In the genomic region with DNA sequence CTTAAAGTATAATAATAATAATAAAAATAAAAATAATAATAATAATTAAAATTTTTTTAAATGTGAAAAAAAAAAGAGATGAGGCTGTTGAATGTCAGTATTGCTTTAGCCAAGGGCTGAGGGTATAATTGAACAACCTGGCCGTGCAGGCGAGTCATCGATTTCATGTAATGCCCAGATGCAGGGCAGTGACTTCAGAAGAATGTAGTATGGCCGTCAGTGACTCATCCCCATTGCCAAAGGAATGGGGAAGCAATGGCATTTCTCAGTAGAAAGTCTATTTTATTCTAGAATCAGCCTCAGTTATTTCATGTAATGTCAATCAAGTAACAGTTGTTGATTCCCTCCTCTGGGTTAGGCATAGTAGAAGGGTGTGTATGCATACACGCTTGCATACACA, we compare ENCODE assay signal across 23 cellular contexts.
"Had no signal": no experiment of that assay in that cellular context is flagged by ENCODE, and none has a peak within 500 bp of the region (broad histone marks: within the 10 kb centered on the region; RNA-seq: fewer than 3 reads in every experiment).

No MANE protein-coding gene starts in this region.

- H3K9me3 Mint-ChIP-seq: activated T-helper 2 cell treated with anti-CD3 and anti-CD28 coated beads, Interferon-gamma antibody, Interleukin-2, Interleukin-4, amounts not matched to agents 10 μg/mL and 5 μg/mL and 100 μg/mL, durations not matched to agents 14 hours and 24 hours and 36 hours; natural killer cell treated with Interleukin-12 subunit alpha and Interleukin-12 subunit beta and Interleukin-15 and Interleukin-18, amount 100 ng/mL, for 72 hours had no signal

- H3K4me1 Mint-ChIP-seq: activated B cell treated with CpG ODN at 0.5 μM for 24 hours; activated CD4-positive, alpha-beta T cell treated with anti-CD3 and anti-CD28 coated beads for 36 hours; activated naive CD8-positive, alpha-beta T cell treated with anti-CD3 and anti-CD28 coated beads for 36 hours; T-helper 17 cell had no signal

- H3K27me3 Mint-ChIP-seq: activated B cell treated with CpG ODN at 0.5 μM for 24 hours; activated naive CD8-positive, alpha-beta T cell treated with anti-CD3 and anti-CD28 coated beads for 36 hours; natural killer cell treated with Interleukin-12 subunit alpha and Interleukin-12 subunit beta and Interleukin-15 and Interleukin-18, amount 100 ng/mL, for 72 hours; stimulated activated naive CD8-positive, alpha-beta T cell treated with anti-CD3 and anti-CD28 coated beads, Interleukin-15, Interleukin-2, amounts not matched to agents 100 ng/mL and 50 ng/mL, for 24 hours; T-helper 17 cell had no signal

- H3K4me3 Mint-ChIP-seq: activated B cell treated with CpG ODN at 0.5 μM for 24 hours; activated CD4-positive, alpha-beta T cell treated with anti-CD3 and anti-CD28 coated beads for 36 hours; activated naive CD8-positive, alpha-beta T cell treated with anti-CD3 and anti-CD28 coated beads for 36 hours; activated T-cell treated with anti-CD3 and anti-CD28 coated beads, Interleukin-2, amount 50 U/mL, for 4 hours; natural killer cell treated with Interleukin-12 subunit alpha and Interleukin-12 subunit beta and Interleukin-15 and Interleukin-18, amount 100 ng/mL, for 72 hours; stimulated activated naive CD8-positive, alpha-beta T cell treated with anti-CD3 and anti-CD28 coated beads, Interleukin-15, Interleukin-2, amounts not matched to agents 100 ng/mL and 50 ng/mL, for 24 hours; T-helper 17 cell had no signal

- DNase-seq: activated B cell treated with CpG ODN at 0.5 μM for 24 hours; activated CD4-positive, alpha-beta T cell treated with anti-CD3 and anti-CD28 coated beads for 36 hours; activated CD4-positive, alpha-beta T cell treated with anti-CD3 and anti-CD28 coated beads, Interleukin-2, amount 50 U/mL, for 48 hours; activated CD8-positive, alpha-beta memory T cell treated with anti-CD3 and anti-CD28 coated beads, Interleukin-2, amount 50 U/mL, for 48 hours; activated naive CD4-positive, alpha-beta T cell treated with Interleukin-2 at 50 U/mL for 16 hours; activated naive CD8-positive, alpha-beta T cell treated with anti-CD3 and anti-CD28 coated beads for 36 hours; activated T-cell treated with anti-CD3 and anti-CD28 coated beads, Interleukin-2, amount 50 U/mL, for 4 hours; cerebellar nuclear complex; effector CD4-positive, alpha-beta T cell; foreskin keratinocyte; kidney glomerular epithelial cell; left ventricle myocardium inferior; mammary epithelial cell; midbrain; pancreas; psoas muscle; right cardiac atrium; stimulated activated CD4-positive, alpha-beta T cell treated with anti-CD3 and anti-CD28 coated beads, Interleukin-4, amount 100 ng/mL, for 4 hours; T-helper 17 cell; tibial artery had no signal

- H3K27ac Mint-ChIP-seq: activated B cell treated with CpG ODN at 0.5 μM for 24 hours; activated CD4-positive, alpha-beta T cell treated with anti-CD3 and anti-CD28 coated beads for 36 hours; activated naive CD8-positive, alpha-beta T cell treated with anti-CD3 and anti-CD28 coated beads for 36 hours; activated T-helper 2 cell treated with anti-CD3 and anti-CD28 coated beads, Interferon-gamma antibody, Interleukin-2, Interleukin-4, amounts not matched to agents 10 μg/mL and 5 μg/mL and 100 μg/mL, durations not matched to agents 14 hours and 24 hours and 36 hours; natural killer cell treated with Interleukin-12 subunit alpha and Interleukin-12 subunit beta and Interleukin-15 and Interleukin-18, amount 100 ng/mL, for 72 hours; stimulated activated naive CD8-positive, alpha-beta T cell treated with anti-CD3 and anti-CD28 coated beads, Interleukin-15, Interleukin-2, amounts not matched to agents 100 ng/mL and 50 ng/mL, for 24 hours; T-helper 17 cell had no signal

- ATAC-seq: activated CD4-positive, alpha-beta T cell treated with anti-CD3 and anti-CD28 coated beads for 36 hours; activated T-cell treated with anti-CD3 and anti-CD28 coated beads, Interleukin-2, amount 50 U/mL, for 4 hours; foreskin keratinocyte; natural killer cell treated with Interleukin-12 subunit alpha and Interleukin-12 subunit beta and Interleukin-15 and Interleukin-18, amount 100 ng/mL, for 72 hours; pancreas; psoas muscle; right cardiac atrium; T-helper 17 cell had no signal

- H3K36me3 Mint-ChIP-seq: activated naive CD8-positive, alpha-beta T cell treated with anti-CD3 and anti-CD28 coated beads for 36 hours; natural killer cell treated with Interleukin-12 subunit alpha and Interleukin-12 subunit beta and Interleukin-15 and Interleukin-18, amount 100 ng/mL, for 72 hours had no signal
